Comparison of ENCODE assay signal across 1 cellular context in genomic region chr3:15107075-15107947, GRCh38.
TF ChIP-seq lines count a peak whose summit lies in the region.

No MANE protein-coding gene starts in this region.

TF ChIP-seq in HepG2, 621 proteins besides CTCF, POLR2A, EP300 and RAD21 (continued from another document and continues in another):
- no peak for TF ChIP-seq GMEB2 (CRISPR knock-in tag; IDR thresholded peaks at IDR 0.05; ENCODE audit: low read depth)
- TF ChIP-seq ZNF510 (CRISPR knock-in tag; IDR thresholded peaks at IDR 0.05; ENCODE audit: low read depth): no peak; the same call in 1 of the 2 replicates
- TF ChIP-seq ZNF740 (CRISPR knock-in tag; IDR thresholded peaks at IDR 0.05): no peak
- no peak; the same call in 1 of the 2 replicates for TF ChIP-seq FOXK1 (CRISPR knock-in tag; IDR thresholded peaks at IDR 0.05; ENCODE audit: borderline replicate concordance, low read depth)
- TF ChIP-seq GRHL1 (CRISPR knock-in tag; conservative IDR thresholded peaks at IDR 0.05): no peak
- no peak for TF ChIP-seq STAG1 (CRISPR knock-in tag; IDR thresholded peaks at IDR 0.05)
- peak; percentile 39; the same call in 1 of the 2 replicates for TF ChIP-seq ZBTB34 (CRISPR knock-in tag; IDR thresholded peaks at IDR 0.05)
- TF ChIP-seq HOXA9 (CRISPR knock-in tag; IDR thresholded peaks at IDR 0.05; ENCODE audit: borderline replicate concordance): no peak
- no peak for TF ChIP-seq TEF (CRISPR knock-in tag; IDR thresholded peaks at IDR 0.05)
- TF ChIP-seq NCOA1 (CRISPR knock-in tag; IDR thresholded peaks at IDR 0.05): 0 out of 2 replicates have a peak, but pooled peaks have one; percentile 57
- TF ChIP-seq KLF15 (CRISPR knock-in tag; IDR thresholded peaks at IDR 0.05; ENCODE audit: borderline replicate concordance): no peak
- peak; percentile 88 for TF ChIP-seq TFAP4 (IDR thresholded peaks at IDR 0.05; ENCODE audit: borderline replicate concordance, low read depth)
- no peak for TF ChIP-seq ZNF407 (CRISPR knock-in tag; IDR thresholded peaks at IDR 0.05; ENCODE audit: not compliant biosample characterization)
- TF ChIP-seq ATF5 (CRISPR knock-in tag; IDR thresholded peaks at IDR 0.05; ENCODE audit: low read depth): no peak
- TF ChIP-seq ZNF232 (CRISPR knock-in tag; IDR thresholded peaks at IDR 0.05; ENCODE audit: borderline replicate concordance): no peak
- peak; percentile 34; the same call in 1 of the 2 replicates for TF ChIP-seq GABPA (IDR thresholded peaks at IDR 0.05; ENCODE audit: low read depth, low read length)
- TF ChIP-seq GABPA (CRISPR knock-in tag; IDR thresholded peaks at IDR 0.05; ENCODE audit: low read depth): peak; percentile 83
- no peak for TF ChIP-seq CHCHD3 (CRISPR knock-in tag; IDR thresholded peaks at IDR 0.05)
- no peak for TF ChIP-seq ZXDC (CRISPR knock-in tag; IDR thresholded peaks at IDR 0.05)
- TF ChIP-seq HOXD1 (CRISPR knock-in tag; IDR thresholded peaks at IDR 0.05): peak; percentile 49; the same call in 1 of the 2 replicates
- TF ChIP-seq RNF219 (CRISPR knock-in tag; IDR thresholded peaks at IDR 0.05): no peak
- peak; percentile 84; the same call in 1 of the 2 replicates for TF ChIP-seq RCOR2 (CRISPR knock-in tag; IDR thresholded peaks at IDR 0.05)
- no peak for TF ChIP-seq ATRX (CRISPR knock-in tag; IDR thresholded peaks at IDR 0.05; ENCODE audit: borderline replicate concordance)
- TF ChIP-seq TCF12 (IDR thresholded peaks at IDR 0.05): no peak
- 0 out of 2 replicates have a peak, but pooled peaks have one; percentile 63 for TF ChIP-seq TCF12 (CRISPR knock-in tag; IDR thresholded peaks at IDR 0.05)
- TF ChIP-seq NFKBIZ (CRISPR knock-in tag; IDR thresholded peaks at IDR 0.05): no peak
- no peak for TF ChIP-seq CCAR2 (optimal IDR thresholded peaks at IDR 0.05; ENCODE audit: low read depth, low read length)
- no peak for TF ChIP-seq ZNF234 (CRISPR knock-in tag; conservative IDR thresholded peaks at IDR 0.05)
- no peak for TF ChIP-seq NPAS2 (CRISPR knock-in tag; IDR thresholded peaks at IDR 0.05; ENCODE audit: borderline replicate concordance)
- peak; percentile 50 for TF ChIP-seq FOXA3 (CRISPR knock-in tag; IDR thresholded peaks at IDR 0.05)
- no peak for TF ChIP-seq ARHGAP35 (CRISPR knock-in tag; IDR thresholded peaks at IDR 0.05; ENCODE audit: borderline replicate concordance)
- TF ChIP-seq KAT2B (IDR thresholded peaks at IDR 0.05; ENCODE audit: borderline replicate concordance, low read depth, low read length): no peak
- no peak for TF ChIP-seq SMAD9 (CRISPR knock-in tag; IDR thresholded peaks at IDR 0.05)
- peak; percentile 66; the same call in 1 of the 2 replicates for TF ChIP-seq IRF2 (CRISPR knock-in tag; IDR thresholded peaks at IDR 0.05)
- 0 out of 2 replicates have a peak, but pooled peaks have one; percentile 43 for TF ChIP-seq CEBPB (IDR thresholded peaks at IDR 0.05; ENCODE audit: borderline replicate concordance, low read depth, low read length)
- no peak for TF ChIP-seq CBFB (CRISPR knock-in tag; IDR thresholded peaks at IDR 0.05)
- TF ChIP-seq ZNF432 (CRISPR knock-in tag; IDR thresholded peaks at IDR 0.05; ENCODE audit: borderline replicate concordance): no peak
- TF ChIP-seq CBX2 (IDR thresholded peaks at IDR 0.05; ENCODE audit: low read depth, low read length): no peak
- TF ChIP-seq CBX2 (CRISPR knock-in tag; IDR thresholded peaks at IDR 0.05; ENCODE audit: low read depth): no peak
- no peak for TF ChIP-seq ZNF589 (CRISPR knock-in tag; conservative IDR thresholded peaks at IDR 0.05)
- TF ChIP-seq ZNF326 (CRISPR knock-in tag; IDR thresholded peaks at IDR 0.05; ENCODE audit: borderline replicate concordance): no peak
- no peak for TF ChIP-seq KLF9 (CRISPR knock-in tag; IDR thresholded peaks at IDR 0.05; ENCODE audit: low read depth)
- TF ChIP-seq SNAPC2 (CRISPR knock-in tag; IDR thresholded peaks at IDR 0.05): peak; percentile 29; the same call in 1 of the 2 replicates
